1 cellular context compared by ENCODE assay signal in the genomic region with DNA sequence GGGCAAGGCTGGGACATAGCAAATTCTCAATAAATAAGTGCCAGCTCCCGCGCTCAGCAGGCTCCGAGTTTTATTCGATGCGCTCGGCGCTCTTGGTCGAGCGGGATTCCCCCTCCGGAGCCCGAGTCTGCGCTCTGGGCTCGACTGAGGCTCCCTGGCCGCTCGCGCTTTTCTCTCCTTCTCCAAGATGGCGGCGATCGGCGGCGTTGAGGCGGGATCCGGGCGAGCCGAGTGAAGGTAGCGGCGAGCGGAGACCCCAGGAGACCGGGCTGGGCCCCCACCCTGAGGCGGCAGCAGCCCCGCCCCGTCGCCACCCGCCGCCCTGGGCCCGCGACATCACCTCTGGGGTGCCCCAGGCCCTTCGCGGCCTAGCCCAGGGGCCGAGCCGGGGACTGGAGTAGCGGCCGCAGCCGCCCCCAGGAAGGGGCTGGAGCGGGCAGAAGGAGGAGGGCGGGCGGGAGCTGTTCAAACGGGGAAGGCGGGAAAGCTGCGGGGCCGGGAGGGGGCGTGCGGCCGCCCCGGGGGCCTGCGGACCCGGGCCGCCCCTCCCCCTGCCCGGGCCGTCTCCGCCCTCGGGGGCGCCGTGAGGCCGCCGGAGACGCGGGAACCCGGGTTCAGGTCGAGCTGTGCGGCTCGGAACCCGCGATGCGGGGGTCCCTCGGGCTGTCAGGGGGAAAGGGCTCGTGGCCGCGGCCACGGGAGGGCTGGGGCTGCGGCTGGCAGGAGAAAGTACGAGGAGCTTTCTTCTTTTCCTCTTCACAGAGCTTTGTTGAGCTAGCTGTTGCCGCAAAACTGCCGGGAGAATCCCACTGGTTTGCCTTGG.
A peak's percentile ranks its signal among the peaks of the same experiment; 100 is the strongest.
TF ChIP-seq lines count a peak whose summit lies in the region.

A gene with protein sequence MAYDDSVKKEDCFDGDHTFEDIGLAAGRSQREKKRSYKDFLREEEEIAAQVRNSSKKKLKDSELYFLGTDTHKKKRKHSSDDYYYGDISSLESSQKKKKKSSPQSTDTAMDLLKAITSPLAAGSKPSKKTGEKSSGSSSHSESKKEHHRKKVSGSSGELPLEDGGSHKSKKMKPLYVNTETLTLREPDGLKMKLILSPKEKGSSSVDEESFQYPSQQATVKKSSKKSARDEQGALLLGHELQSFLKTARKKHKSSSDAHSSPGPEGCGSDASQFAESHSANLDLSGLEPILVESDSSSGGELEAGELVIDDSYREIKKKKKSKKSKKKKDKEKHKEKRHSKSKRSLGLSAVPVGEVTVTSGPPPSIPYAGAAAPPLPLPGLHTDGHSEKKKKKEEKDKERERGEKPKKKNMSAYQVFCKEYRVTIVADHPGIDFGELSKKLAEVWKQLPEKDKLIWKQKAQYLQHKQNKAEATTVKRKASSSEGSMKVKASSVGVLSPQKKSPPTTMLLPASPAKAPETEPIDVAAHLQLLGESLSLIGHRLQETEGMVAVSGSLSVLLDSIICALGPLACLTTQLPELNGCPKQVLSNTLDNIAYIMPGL (plus strand): TSS at position 173 of the 823 bp plus-strand sequence. CDS start 4,898 bp downstream, outside the sequence.

TF ChIP-seq in HepG2, 621 proteins besides CTCF, POLR2A, EP300 and RAD21 (continued from another document and continues in another):
- TF ChIP-seq, protein P1, sequence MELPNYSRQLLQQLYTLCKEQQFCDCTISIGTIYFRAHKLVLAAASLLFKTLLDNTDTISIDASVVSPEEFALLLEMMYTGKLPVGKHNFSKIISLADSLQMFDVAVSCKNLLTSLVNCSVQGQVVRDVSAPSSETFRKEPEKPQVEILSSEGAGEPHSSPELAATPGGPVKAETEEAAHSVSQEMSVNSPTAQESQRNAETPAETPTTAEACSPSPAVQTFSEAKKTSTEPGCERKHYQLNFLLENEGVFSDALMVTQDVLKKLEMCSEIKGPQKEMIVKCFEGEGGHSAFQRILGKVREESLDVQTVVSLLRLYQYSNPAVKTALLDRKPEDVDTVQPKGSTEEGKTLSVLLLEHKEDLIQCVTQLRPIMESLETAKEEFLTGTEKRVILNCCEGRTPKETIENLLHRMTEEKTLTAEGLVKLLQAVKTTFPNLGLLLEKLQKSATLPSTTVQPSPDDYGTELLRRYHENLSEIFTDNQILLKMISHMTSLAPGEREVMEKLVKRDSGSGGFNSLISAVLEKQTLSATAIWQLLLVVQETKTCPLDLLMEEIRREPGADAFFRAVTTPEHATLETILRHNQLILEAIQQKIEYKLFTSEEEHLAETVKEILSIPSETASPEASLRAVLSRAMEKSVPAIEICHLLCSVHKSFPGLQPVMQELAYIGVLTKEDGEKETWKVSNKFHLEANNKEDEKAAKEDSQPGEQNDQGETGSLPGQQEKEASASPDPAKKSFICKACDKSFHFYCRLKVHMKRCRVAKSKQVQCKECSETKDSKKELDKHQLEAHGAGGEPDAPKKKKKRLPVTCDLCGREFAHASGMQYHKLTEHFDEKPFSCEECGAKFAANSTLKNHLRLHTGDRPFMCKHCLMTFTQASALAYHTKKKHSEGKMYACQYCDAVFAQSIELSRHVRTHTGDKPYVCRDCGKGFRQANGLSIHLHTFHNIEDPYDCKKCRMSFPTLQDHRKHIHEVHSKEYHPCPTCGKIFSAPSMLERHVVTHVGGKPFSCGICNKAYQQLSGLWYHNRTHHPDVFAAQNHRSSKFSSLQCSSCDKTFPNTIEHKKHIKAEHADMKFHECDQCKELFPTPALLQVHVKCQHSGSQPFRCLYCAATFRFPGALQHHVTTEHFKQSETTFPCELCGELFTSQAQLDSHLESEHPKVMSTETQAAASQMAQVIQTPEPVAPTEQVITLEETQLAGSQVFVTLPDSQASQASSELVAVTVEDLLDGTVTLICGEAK (IDR thresholded peaks at IDR 0.05), result no peak
- TF ChIP-seq, protein P1 (CRISPR knock-in tag; IDR thresholded peaks at IDR 0.05), result peak; percentile 84
- TF ChIP-seq, protein P2, sequence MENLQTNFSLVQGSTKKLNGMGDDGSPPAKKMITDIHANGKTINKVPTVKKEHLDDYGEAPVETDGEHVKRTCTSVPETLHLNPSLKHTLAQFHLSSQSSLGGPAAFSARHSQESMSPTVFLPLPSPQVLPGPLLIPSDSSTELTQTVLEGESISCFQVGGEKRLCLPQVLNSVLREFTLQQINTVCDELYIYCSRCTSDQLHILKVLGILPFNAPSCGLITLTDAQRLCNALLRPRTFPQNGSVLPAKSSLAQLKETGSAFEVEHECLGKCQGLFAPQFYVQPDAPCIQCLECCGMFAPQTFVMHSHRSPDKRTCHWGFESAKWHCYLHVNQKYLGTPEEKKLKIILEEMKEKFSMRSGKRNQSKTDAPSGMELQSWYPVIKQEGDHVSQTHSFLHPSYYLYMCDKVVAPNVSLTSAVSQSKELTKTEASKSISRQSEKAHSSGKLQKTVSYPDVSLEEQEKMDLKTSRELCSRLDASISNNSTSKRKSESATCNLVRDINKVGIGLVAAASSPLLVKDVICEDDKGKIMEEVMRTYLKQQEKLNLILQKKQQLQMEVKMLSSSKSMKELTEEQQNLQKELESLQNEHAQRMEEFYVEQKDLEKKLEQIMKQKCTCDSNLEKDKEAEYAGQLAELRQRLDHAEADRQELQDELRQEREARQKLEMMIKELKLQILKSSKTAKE (CRISPR knock-in tag; IDR thresholded peaks at IDR 0.05; ENCODE audit: borderline replicate concordance), result no peak
- TF ChIP-seq, protein P3, sequence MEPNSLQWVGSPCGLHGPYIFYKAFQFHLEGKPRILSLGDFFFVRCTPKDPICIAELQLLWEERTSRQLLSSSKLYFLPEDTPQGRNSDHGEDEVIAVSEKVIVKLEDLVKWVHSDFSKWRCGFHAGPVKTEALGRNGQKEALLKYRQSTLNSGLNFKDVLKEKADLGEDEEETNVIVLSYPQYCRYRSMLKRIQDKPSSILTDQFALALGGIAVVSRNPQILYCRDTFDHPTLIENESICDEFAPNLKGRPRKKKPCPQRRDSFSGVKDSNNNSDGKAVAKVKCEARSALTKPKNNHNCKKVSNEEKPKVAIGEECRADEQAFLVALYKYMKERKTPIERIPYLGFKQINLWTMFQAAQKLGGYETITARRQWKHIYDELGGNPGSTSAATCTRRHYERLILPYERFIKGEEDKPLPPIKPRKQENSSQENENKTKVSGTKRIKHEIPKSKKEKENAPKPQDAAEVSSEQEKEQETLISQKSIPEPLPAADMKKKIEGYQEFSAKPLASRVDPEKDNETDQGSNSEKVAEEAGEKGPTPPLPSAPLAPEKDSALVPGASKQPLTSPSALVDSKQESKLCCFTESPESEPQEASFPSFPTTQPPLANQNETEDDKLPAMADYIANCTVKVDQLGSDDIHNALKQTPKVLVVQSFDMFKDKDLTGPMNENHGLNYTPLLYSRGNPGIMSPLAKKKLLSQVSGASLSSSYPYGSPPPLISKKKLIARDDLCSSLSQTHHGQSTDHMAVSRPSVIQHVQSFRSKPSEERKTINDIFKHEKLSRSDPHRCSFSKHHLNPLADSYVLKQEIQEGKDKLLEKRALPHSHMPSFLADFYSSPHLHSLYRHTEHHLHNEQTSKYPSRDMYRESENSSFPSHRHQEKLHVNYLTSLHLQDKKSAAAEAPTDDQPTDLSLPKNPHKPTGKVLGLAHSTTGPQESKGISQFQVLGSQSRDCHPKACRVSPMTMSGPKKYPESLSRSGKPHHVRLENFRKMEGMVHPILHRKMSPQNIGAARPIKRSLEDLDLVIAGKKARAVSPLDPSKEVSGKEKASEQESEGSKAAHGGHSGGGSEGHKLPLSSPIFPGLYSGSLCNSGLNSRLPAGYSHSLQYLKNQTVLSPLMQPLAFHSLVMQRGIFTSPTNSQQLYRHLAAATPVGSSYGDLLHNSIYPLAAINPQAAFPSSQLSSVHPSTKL (CRISPR knock-in tag; IDR thresholded peaks at IDR 0.05), result peak; percentile 30
- TF ChIP-seq SRSF9 (IDR thresholded peaks at IDR 0.05; ENCODE audit: borderline replicate concordance, insufficient read depth, low read depth, low read length, poor library complexity, severe bottlenecking), result no peak
- no peak for TF ChIP-seq FOXM1 (CRISPR knock-in tag; IDR thresholded peaks at IDR 0.05)
- peak; percentile 58; the same call in 1 of the 2 replicates for TF ChIP-seq ZNF441 (CRISPR knock-in tag; IDR thresholded peaks at IDR 0.05; ENCODE audit: borderline replicate concordance)
- peak; percentile 20; the same call in 1 of the 2 replicates for TF ChIP-seq BHLHE40 (IDR thresholded peaks at IDR 0.05; ENCODE audit: low read length)
- TF ChIP-seq, protein P4, sequence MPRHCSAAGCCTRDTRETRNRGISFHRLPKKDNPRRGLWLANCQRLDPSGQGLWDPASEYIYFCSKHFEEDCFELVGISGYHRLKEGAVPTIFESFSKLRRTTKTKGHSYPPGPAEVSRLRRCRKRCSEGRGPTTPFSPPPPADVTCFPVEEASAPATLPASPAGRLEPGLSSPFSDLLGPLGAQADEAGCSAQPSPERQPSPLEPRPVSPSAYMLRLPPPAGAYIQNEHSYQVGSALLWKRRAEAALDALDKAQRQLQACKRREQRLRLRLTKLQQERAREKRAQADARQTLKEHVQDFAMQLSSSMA (CRISPR knock-in tag; IDR thresholded peaks at IDR 0.05), result peak; percentile 33; the same call in 1 of the 2 replicates
- no peak; the same call in 1 of the 2 replicates for TF ChIP-seq ZNF484 (CRISPR knock-in tag; IDR thresholded peaks at IDR 0.05; ENCODE audit: borderline replicate concordance, low read depth)
- TF ChIP-seq, protein P5, sequence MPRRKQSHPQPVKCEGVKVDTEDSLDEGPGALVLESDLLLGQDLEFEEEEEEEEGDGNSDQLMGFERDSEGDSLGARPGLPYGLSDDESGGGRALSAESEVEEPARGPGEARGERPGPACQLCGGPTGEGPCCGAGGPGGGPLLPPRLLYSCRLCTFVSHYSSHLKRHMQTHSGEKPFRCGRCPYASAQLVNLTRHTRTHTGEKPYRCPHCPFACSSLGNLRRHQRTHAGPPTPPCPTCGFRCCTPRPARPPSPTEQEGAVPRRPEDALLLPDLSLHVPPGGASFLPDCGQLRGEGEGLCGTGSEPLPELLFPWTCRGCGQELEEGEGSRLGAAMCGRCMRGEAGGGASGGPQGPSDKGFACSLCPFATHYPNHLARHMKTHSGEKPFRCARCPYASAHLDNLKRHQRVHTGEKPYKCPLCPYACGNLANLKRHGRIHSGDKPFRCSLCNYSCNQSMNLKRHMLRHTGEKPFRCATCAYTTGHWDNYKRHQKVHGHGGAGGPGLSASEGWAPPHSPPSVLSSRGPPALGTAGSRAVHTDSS (CRISPR knock-in tag; conservative IDR thresholded peaks at IDR 0.05), result no peak
- peak; percentile 20; the same call in 1 of the 2 replicates for TF ChIP-seq GATA4 (IDR thresholded peaks at IDR 0.05; ENCODE audit: borderline replicate concordance, low read depth)
- no peak for TF ChIP-seq SAFB2 (CRISPR knock-in tag; IDR thresholded peaks at IDR 0.05; ENCODE audit: borderline replicate concordance, low read depth)
- TF ChIP-seq, protein P6, sequence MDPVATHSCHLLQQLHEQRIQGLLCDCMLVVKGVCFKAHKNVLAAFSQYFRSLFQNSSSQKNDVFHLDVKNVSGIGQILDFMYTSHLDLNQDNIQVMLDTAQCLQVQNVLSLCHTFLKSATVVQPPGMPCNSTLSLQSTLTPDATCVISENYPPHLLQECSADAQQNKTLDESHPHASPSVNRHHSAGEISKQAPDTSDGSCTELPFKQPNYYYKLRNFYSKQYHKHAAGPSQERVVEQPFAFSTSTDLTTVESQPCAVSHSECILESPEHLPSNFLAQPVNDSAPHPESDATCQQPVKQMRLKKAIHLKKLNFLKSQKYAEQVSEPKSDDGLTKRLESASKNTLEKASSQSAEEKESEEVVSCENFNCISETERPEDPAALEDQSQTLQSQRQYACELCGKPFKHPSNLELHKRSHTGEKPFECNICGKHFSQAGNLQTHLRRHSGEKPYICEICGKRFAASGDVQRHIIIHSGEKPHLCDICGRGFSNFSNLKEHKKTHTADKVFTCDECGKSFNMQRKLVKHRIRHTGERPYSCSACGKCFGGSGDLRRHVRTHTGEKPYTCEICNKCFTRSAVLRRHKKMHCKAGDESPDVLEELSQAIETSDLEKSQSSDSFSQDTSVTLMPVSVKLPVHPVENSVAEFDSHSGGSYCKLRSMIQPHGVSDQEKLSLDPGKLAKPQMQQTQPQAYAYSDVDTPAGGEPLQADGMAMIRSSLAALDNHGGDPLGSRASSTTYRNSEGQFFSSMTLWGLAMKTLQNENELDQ (CRISPR knock-in tag; IDR thresholded peaks at IDR 0.05; ENCODE audit: borderline replicate concordance), result no peak; the same call in 1 of the 2 replicates
